Comparison of ENCODE assay signal across 23 cellular contexts in the genomic region with DNA sequence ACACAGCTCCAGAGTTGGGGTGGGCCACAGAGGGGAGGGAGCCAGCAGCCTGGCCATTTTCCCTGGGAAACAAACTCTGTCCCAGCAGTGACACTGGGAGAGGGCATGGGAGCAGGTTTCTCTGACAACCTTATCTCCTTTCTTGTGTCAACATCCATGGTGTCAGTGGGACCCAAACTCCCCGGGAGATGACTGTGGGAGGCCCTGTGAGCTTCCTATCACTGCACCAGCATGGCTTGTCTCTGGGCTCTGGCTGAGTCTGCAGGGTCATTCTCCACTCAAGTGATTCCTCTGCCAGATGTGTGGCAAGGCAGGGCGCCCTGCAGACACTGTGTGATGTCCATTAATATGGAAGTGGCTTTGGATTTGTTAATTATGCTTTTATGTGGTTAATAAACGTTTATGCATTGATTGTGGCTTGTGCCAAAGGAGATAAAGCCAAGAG. TPM values are rescaled to one million over a fixed set of nuclear protein-coding genes. Genes with fewer than 3 reads are reported as not detected.
A peak's percentile ranks its signal among the peaks of the same experiment; 100 is the strongest.
DNase-seq lines count a peak whose midpoint lies in the region; ATAC-seq and TF ChIP-seq lines count a peak whose summit lies in the region.
"Had no signal": no experiment of that assay in that cellular context is flagged by ENCODE, and none has a peak within 500 bp of the region (broad histone marks: within the 10 kb centered on the region; RNA-seq: fewer than 3 reads in every experiment).

No MANE protein-coding gene starts in this region.

- peak overlapping the region in 1 of 2 donors; percentile 71 for H3K4me3 Mint-ChIP-seq in CD14-positive monocyte
- no peak overlapping the region for H3K4me3 Mint-ChIP-seq in Caco-2 (ENCODE audit: unreplicated experiment)
- H3K4me3 Mint-ChIP-seq: HFFc6 had no signal

- H4K20me1 ChIP-seq in BLaER1 (no peaks in the 10 kb centered on the region), osteoblast (ENCODE audit: insufficient read depth, low read length) (peaks cover 3% of the 10 kb centered on the region)

- H3K36me3 ChIP-seq in BLaER1 = peaks cover 36% of the 10 kb centered on the region
- H3K36me3 ChIP-seq in osteoblast (ENCODE audit: insufficient read depth, low read length) = no peaks in the 10 kb centered on the region
- H3K36me3 ChIP-seq in Caco-2 (ENCODE audit: control insufficient read depth, insufficient read depth, low read length) = no peaks in the 10 kb centered on the region
- H3K36me3 ChIP-seq: SJCRH30 had no signal

- POLR2A ChIA-PET in Caco-2 (lab: Charles Lee) = no interaction called here

- CTCF ChIA-PET in Caco-2 (lab: Charles Lee) = interaction anchor here (2.3 kb wide), 1 partner anchor 109 kb away, joined by 13 read pairs; no protein-coding TSS in a partner anchor

- H3K79me2 ChIP-seq in osteoblast (ENCODE audit: insufficient read depth, low read length) = no peaks in the 10 kb centered on the region

- peaks cover 0 to 2% (median 0%) of the 10 kb centered on the region in 7 donors for H3K9me3 Mint-ChIP-seq in CD14-positive monocyte
- H3K9me3 Mint-ChIP-seq in Caco-2 (ENCODE audit: unreplicated experiment) = no peaks in the 10 kb centered on the region
- H3K9me3 Mint-ChIP-seq: HFFc6 had no signal

- peaks cover 24 to 37% (median 32%) of the 10 kb centered on the region in 3 donors for H3K27me3 Mint-ChIP-seq in CD14-positive monocyte (ENCODE audit: low read depth in 3 of 3)
- H3K27me3 Mint-ChIP-seq in Caco-2 (ENCODE audit: insufficient read depth, unreplicated experiment) = peaks cover 29% of the 10 kb centered on the region

- H3K27me3 ChIP-seq in BLaER1 (no peaks in the 10 kb centered on the region), osteoblast (ENCODE audit: insufficient read depth, low read length) (peaks cover 35% of the 10 kb centered on the region), Caco-2 (replicated peaks; ENCODE audit: control insufficient read depth, insufficient read depth, low read length) (no peaks in the 10 kb centered on the region; the same call in none of the 2 replicates)
- H3K27me3 ChIP-seq: SJCRH30 had no signal

- H3K4me2 ChIP-seq in BLaER1 (peak overlapping the region; percentile 97), osteoblast (ENCODE audit: insufficient read depth, low read length) (no peak overlapping the region)
- H3K4me2 ChIP-seq: PC-9 had no signal

- 50 to 55% methylated on average over 3 of the region's 3 CpGs for WGBS in lower leg skin, 2 donors

- DNase-seq in CD14-positive monocyte (ENCODE audit: low spot score) (peak; percentile 35), NCI-H69 (lab: John Stamatoyannopoulos, UW) (peak; percentile 50), osteoblast (ENCODE audit: insufficient read length, low spot score, missing footprints) (peak; percentile 73), Caco-2 (no peak), lower leg skin (ENCODE audit: low spot score in 2 of 2) (no peak)
- no peak for DNase-seq in effector CD8-positive, alpha-beta T cell (lab: John Stamatoyannopoulos, UW)
- DNase-seq: COR-L47, GDM1, Kasumi-1, NCI-H1105, NCI-H1694 treated with DMSO at 0.1 percent for 48 hours, NCI-H2107, NCI-H226, NCI-H524, SW 1271 had no signal

- peaks cover 100% of the 10 kb centered on the region for H3K4me1 ChIP-seq in BLaER1
- no peaks in the 10 kb centered on the region for H3K4me1 ChIP-seq in osteoblast (ENCODE audit: insufficient read depth, low read length)
- H3K4me1 ChIP-seq in Caco-2 = peaks cover 6% of the 10 kb centered on the region

- TF ChIP-seq CTCF in CD14-positive monocyte (IDR thresholded peaks at IDR 0.05) = no peak
- no peak for TF ChIP-seq CTCF in osteoblast (IDR thresholded peaks at IDR 0.05; ENCODE audit: extremely low read depth, low read depth, low read length)
- no peak for TF ChIP-seq CTCF in Caco-2 (IDR thresholded peaks at IDR 0.05; ENCODE audit: insufficient read depth in 1 of 2, low read depth in 1 of 2, low read length in 1 of 2, severe bottlenecking in 1 of 2, unreplicated experiment in 1 of 2)
- TF ChIP-seq CTCF in lower leg skin (IDR thresholded peaks at IDR 0.05) = no peak

- intact Hi-C loops in CD14-positive monocyte (cut with micrococcal nuclease) = no loop called here
- intact Hi-C loops in Caco-2 (cut with micrococcal nuclease; ENCODE audit: unreplicated experiment) = loop anchor here (2.0 kb wide), 1 partner anchor 18 kb away; no protein-coding TSS in a partner anchor
- intact Hi-C loops in lower leg skin (cut with DNase I; ENCODE audit: low total_unique reads) = loop anchor here (5.0 kb wide), 1 partner anchor 982 kb away; the partner anchor contains the start of gene ITFG2

- no peak overlapping the region for H3K9ac ChIP-seq in BLaER1

- H3K36me3 Mint-ChIP-seq in CD14-positive monocyte (no peaks in the 10 kb centered on the region), Caco-2 (ENCODE audit: insufficient read depth, unreplicated experiment) (peaks cover 8% of the 10 kb centered on the region)

- H3K27ac ChIP-seq in BLaER1 (no peak overlapping the region), osteoblast (ENCODE audit: low read depth, low read length) (no peak overlapping the region)
- H3K27ac ChIP-seq: PC-9, SJCRH30 had no signal

- H3K27ac Mint-ChIP-seq in CD14-positive monocyte (no peak overlapping the region), Caco-2 (ENCODE audit: unreplicated experiment) (no peak overlapping the region)
- H3K27ac Mint-ChIP-seq: HFFc6 had no signal

- no peak overlapping the region for H3K4me3 ChIP-seq in BLaER1
- H3K4me3 ChIP-seq in osteoblast (ENCODE audit: insufficient read depth, low read length) = no peak overlapping the region
- H3K4me3 ChIP-seq in Caco-2 (ENCODE audit: low read depth, low read length) = no peak overlapping the region
- H3K4me3 ChIP-seq in lower leg skin (ENCODE audit: low read depth, poor library complexity, severe bottlenecking) = no peak overlapping the region
- H3K4me3 ChIP-seq: GM12878, PC-9, SJCRH30 had no signal

- TF ChIP-seq POLR2A in lower leg skin (IDR thresholded peaks at IDR 0.05) = no peak

- H2AFZ ChIP-seq in osteoblast (ENCODE audit: low read length) = no peak overlapping the region
- H2AFZ ChIP-seq: PC-9 had no signal

- BruUV-seq in Caco-2 (replicated peaks; lab: Mats Ljungman, UMichigan) = no TSS peak

- peaks cover 7% of the 10 kb centered on the region for H3K4me1 Mint-ChIP-seq in CD14-positive monocyte
- H3K4me1 Mint-ChIP-seq in Caco-2 (ENCODE audit: low read depth, unreplicated experiment) = peaks cover 8% of the 10 kb centered on the region

- H3K9me3 ChIP-seq in BLaER1 (no peaks in the 10 kb centered on the region), osteoblast (ENCODE audit: low read depth, low read length) (no peaks in the 10 kb centered on the region), Caco-2 (no peaks in the 10 kb centered on the region)
- H3K9me3 ChIP-seq: SJCRH30 had no signal

- no peak for ATAC-seq in GM18873 (IDR thresholded peaks at IDR 0.05; ENCODE audit: low FRiP score, unreplicated experiment)

RNA-seq across cellular contexts. Expression of gene LRTM2, which starts 10.1 kb away (rescaled TPM):
- not detected for polyA plus RNA-seq in CD14-positive monocyte
- total RNA-seq in osteoblast (not detected in 2 replicates), Caco-2 (2022) (0.51 TPM in 1 of 2 replicates, not detected in the other), lower leg skin (not detected)
- total RNA-seq: Daoy, GM12878, H4, HFFc6, PC-9, SJCRH30 had no signal

Comparison
In these comparisons a context has a peak if more than half of its experiments do, and no peak if none do; other contexts are left out.
1. DNase-seq: peak in CD14-positive monocyte (single experiment), NCI-H69 (single experiment) and osteoblast (single experiment); none in Caco-2 (0 of 2), lower leg skin (0 of 2) and effector CD8-positive, alpha-beta T cell (single experiment).
2. intact Hi-C loops: an anchor here in Caco-2 (2.0 kb wide) and lower leg skin (5.0 kb wide); none called in CD14-positive monocyte.